Comparison of ENCODE assay signal across 8 cellular contexts in genomic region chr19:16371540-16371986, GRCh38. TPM values are rescaled to one million over a fixed set of nuclear protein-coding genes. Genes with fewer than 3 reads are reported as not detected.
DNase-seq lines count a peak whose midpoint lies in the region; ATAC-seq and TF ChIP-seq lines count a peak whose summit lies in the region.

No MANE protein-coding gene starts in this region.

- peaks cover 27% of the 10 kb centered on the region for H3K36me3 Mint-ChIP-seq in MCF 10A (ENCODE audit: insufficient read depth, unreplicated experiment)

- H2BK15ac ChIP-seq in mesenchymal stem cell (ENCODE audit: low read depth, poor library complexity, severe bottlenecking): no peak overlapping the region

- H3K27ac ChIP-seq in esophagus muscularis mucosa (replicated peaks in 1 of 4) (peak overlapping the region in 3 of 4 donors; percentile 19 to 61 (median 34)), mesenchymal stem cell (ENCODE audit: low read length, poor library complexity, severe bottlenecking) (no peak overlapping the region)

- no peaks in the 10 kb centered on the region for H3K9me3 ChIP-seq in esophagus muscularis mucosa
- H3K9me3 ChIP-seq in mesenchymal stem cell (ENCODE audit: control insufficient read depth, low read length): no peaks in the 10 kb centered on the region

- no peak overlapping the region for H4K8ac ChIP-seq in mesenchymal stem cell (ENCODE audit: low read length)

- no peak overlapping the region for H2BK5ac ChIP-seq in mesenchymal stem cell (ENCODE audit: low read depth, low read length, poor library complexity, severe bottlenecking)

- H3K4me1 ChIP-seq in esophagus muscularis mucosa (peaks cover 44 to 67% (median 55%) of the 10 kb centered on the region in 4 donors), mesenchymal stem cell (ENCODE audit: control insufficient read depth, insufficient read depth, low read depth, low read length) (peaks cover 23% of the 10 kb centered on the region)

- no peak overlapping the region for H3K4me2 ChIP-seq in mesenchymal stem cell (ENCODE audit: low read length, poor library complexity, severe bottlenecking)

- peak; percentile 79 to 86 for DNase-seq in activated CD4-positive, alpha-beta T cell treated with anti-CD3 and anti-CD28 coated beads for 4 hours
- no peak for DNase-seq in esophagus muscularis mucosa (ENCODE audit: extremely low spot score)
- peak; percentile 76 for DNase-seq in stimulated activated CD8-positive, alpha-beta memory T cell treated with anti-CD3 and anti-CD28 coated beads, Interleukin-12 subunit alpha, Interleukin-12 subunit beta, amount 100 ng/mL, for 4 hours (ENCODE audit: low read depth)
- DNase-seq in mesenchymal stem cell: no peak
- no peak for DNase-seq in DMS79 (lab: John Stamatoyannopoulos, UW)
- DNase-seq in MCF 10A (ENCODE audit: unreplicated experiment): no peak

- H3K36me3 ChIP-seq in esophagus muscularis mucosa: peaks cover 10 to 46% (median 31%) of the 10 kb centered on the region in 4 donors
- H3K36me3 ChIP-seq in mesenchymal stem cell (ENCODE audit: control insufficient read depth in 1 of 2, insufficient read depth in 2 of 2, low read depth in 1 of 2, low read length in 2 of 2): peaks cover 41 to 61% of the 10 kb centered on the region in 2 experiments

- no peak overlapping the region for H2AFZ ChIP-seq in mesenchymal stem cell (ENCODE audit: low read depth, low read length)

- POLR2A ChIA-PET in MCF 10A (lab: Yijun Ruan, JAX): no interaction called here

- BruUV-seq in MCF 10A (replicated peaks; lab: Mats Ljungman, UMichigan): no TSS peak

- H2AK5ac ChIP-seq in mesenchymal stem cell (ENCODE audit: low read length, severe bottlenecking): no peak overlapping the region

- no peak for TF ChIP-seq POLR2A in esophagus muscularis mucosa (IDR thresholded peaks at IDR 0.05; ENCODE audit: low read depth)

- no peak for TF ChIP-seq EP300 in esophagus muscularis mucosa (IDR thresholded peaks at IDR 0.05)

- H2BK120ac ChIP-seq in mesenchymal stem cell (ENCODE audit: low read depth, low read length): no peak overlapping the region

- no peak overlapping the region for H3K27ac Mint-ChIP-seq in MCF 10A (ENCODE audit: low read depth, unreplicated experiment)

- no peak overlapping the region for H3K4ac ChIP-seq in mesenchymal stem cell (ENCODE audit: low read depth in 1 of 2, low read length in 2 of 2)

- no peak overlapping the region for H3K14ac ChIP-seq in mesenchymal stem cell (ENCODE audit: low read length in 2 of 2)

- H3K4me3 ChIP-seq in esophagus muscularis mucosa (no peak overlapping the region), mesenchymal stem cell (ENCODE audit: insufficient read depth in 1 of 2, low read depth in 1 of 2, low read length in 2 of 2) (no peak overlapping the region)

- ATAC-seq in GM19043 (IDR thresholded peaks at IDR 0.05; ENCODE audit: low read depth, unreplicated experiment): peak; percentile 64
- peak; percentile 53 for ATAC-seq in HG03159 (IDR thresholded peaks at IDR 0.05; ENCODE audit: unreplicated experiment)

- no peak overlapping the region for H3K9ac ChIP-seq in mesenchymal stem cell (ENCODE audit: low read length)

- no peak overlapping the region for H3K23ac ChIP-seq in mesenchymal stem cell (ENCODE audit: low read length in 2 of 2)

- H2BK12ac ChIP-seq in mesenchymal stem cell (ENCODE audit: low read length in 2 of 2): no peak overlapping the region

- H3K4me1 Mint-ChIP-seq in MCF 10A (ENCODE audit: insufficient read depth, unreplicated experiment): no peaks in the 10 kb centered on the region

- CTCF ChIA-PET in MCF 10A (lab: Yijun Ruan, JAX): interaction anchor here (0.9 to 2.0 kb wide), 4 partner anchors 10 to 124 kb away, joined by 3 to 8 read pairs (median 4); no protein-coding TSS in a partner anchor

- H3K4me3 Mint-ChIP-seq in MCF 10A (ENCODE audit: unreplicated experiment): no peak overlapping the region

- no peaks in the 10 kb centered on the region for H3K9me3 Mint-ChIP-seq in MCF 10A (ENCODE audit: unreplicated experiment)

- no peaks in the 10 kb centered on the region for H3K27me3 Mint-ChIP-seq in MCF 10A (ENCODE audit: insufficient read depth, unreplicated experiment)

- H3K79me1 ChIP-seq in mesenchymal stem cell (replicated peaks; ENCODE audit: low read length, poor library complexity, severe bottlenecking): peaks cover 44% of the 10 kb centered on the region

- no peak overlapping the region for H3K18ac ChIP-seq in mesenchymal stem cell (ENCODE audit: low read depth in 1 of 2, low read length in 2 of 2)

- no peaks in the 10 kb centered on the region for H3K27me3 ChIP-seq in esophagus muscularis mucosa
- no peaks in the 10 kb centered on the region for H3K27me3 ChIP-seq in mesenchymal stem cell (ENCODE audit: control insufficient read depth in 1 of 2, insufficient read depth in 1 of 2, low read length in 2 of 2)

- H4K91ac ChIP-seq in mesenchymal stem cell (ENCODE audit: low read length): no peak overlapping the region

- 73% methylated on average over 18 of the region's 18 CpGs for WGBS in esophagus muscularis mucosa
- 88% methylated on average over 18 of the region's 18 CpGs for WGBS in mesenchymal stem cell

- TF ChIP-seq CTCF in esophagus muscularis mucosa (IDR thresholded peaks at IDR 0.05) (no peak), MCF 10A (IDR thresholded peaks at IDR 0.05; ENCODE audit: unreplicated experiment) (no peak)

- intact Hi-C loops in esophagus muscularis mucosa (cut with DNase I) (no loop called here), MCF 10A (cut with micrococcal nuclease) (no loop called here)

RNA-seq across cellular contexts. Expression of gene KLF2, which starts 46.9 kb away (rescaled TPM):
- total RNA-seq in esophagus muscularis mucosa (10 to 100 TPM; 64.9 to 74.1 (median 68.5) TPM), MCF 10A (2022) (3.3 and 3.8 TPM in 2 replicates)
- polyA plus RNA-seq in mesenchymal stem cell (2013, experiment 1 of 2): 39.9 TPM
- 38.0 TPM for polyA plus RNA-seq in mesenchymal stem cell (2013, experiment 2 of 2)

Comparison
In these comparisons a context has a peak if more than half of its experiments do, and no peak if none do; other contexts are left out.
1. DNase-seq: peak in activated CD4-positive, alpha-beta T cell treated with anti-CD3 and anti-CD28 coated beads for 4 hours (2 of 2) and stimulated activated CD8-positive, alpha-beta memory T cell treated with anti-CD3 and anti-CD28 coated beads, Interleukin-12 subunit alpha, Interleukin-12 subunit beta, amount 100 ng/mL, for 4 hours (single experiment); none in esophagus muscularis mucosa (single experiment), mesenchymal stem cell (single experiment), DMS79 (single experiment) and MCF 10A (single experiment).
2. RNA of gene KLF2, which starts 46.9 kb away (total RNA-seq): 64.9 to 74.1 TPM in esophagus muscularis mucosa; 3.3 to 3.8 TPM in MCF 10A; every median in the first group is over 10 times any median in the second.